In the genomic region with DNA sequence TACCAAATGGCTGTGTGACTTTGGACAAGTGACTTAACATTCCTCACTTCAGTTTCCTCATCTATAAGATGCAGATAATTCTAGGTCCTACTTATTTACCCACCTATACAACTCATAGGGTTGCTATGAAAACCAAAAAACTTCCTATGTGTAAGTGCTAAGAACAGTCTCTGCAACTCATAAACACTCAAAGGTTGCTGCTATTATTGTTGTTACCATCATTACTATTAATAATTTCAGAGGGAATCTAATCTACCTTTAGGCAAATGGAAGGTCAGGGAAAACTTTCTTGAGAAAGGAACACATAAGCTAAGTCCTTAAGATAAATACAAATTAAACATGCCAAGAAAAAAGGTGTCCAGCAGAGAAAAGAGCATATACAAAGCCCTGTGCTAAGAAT, we compare ENCODE assay signal across 25 cellular contexts. TPM values are rescaled to one million over a fixed set of nuclear protein-coding genes. Genes with fewer than 3 reads are reported as not detected.
DNase-seq lines count a peak whose midpoint lies in the region; ATAC-seq, FAIRE-seq and TF ChIP-seq lines count a peak whose summit lies in the region.
"Had no signal": no experiment of that assay in that cellular context is flagged by ENCODE, and none has a peak within 500 bp of the region (broad histone marks: within the 10 kb centered on the region; RNA-seq: fewer than 3 reads in every experiment).

No MANE protein-coding gene starts in this region.

- H3K36me3 Mint-ChIP-seq in activated T-cell treated with anti-CD3 and anti-CD28 coated beads, Interleukin-2, amount 50 U/mL, for 72 hours (ENCODE audit: insufficient read depth in 2 of 2) = peaks cover 0 to 3% of the 10 kb centered on the region in 2 donors
- no peaks in the 10 kb centered on the region for H3K36me3 Mint-ChIP-seq in astrocyte (ENCODE audit: low read depth, unreplicated experiment)
- peaks cover 21% of the 10 kb centered on the region for H3K36me3 Mint-ChIP-seq in memory B cell

- H4K20me1 ChIP-seq in astrocyte (ENCODE audit: insufficient read depth, low read length) = peaks cover 59% of the 10 kb centered on the region

- ATAC-seq in activated T-cell treated with anti-CD3 and anti-CD28 coated beads, Interleukin-2, amount 50 U/mL, for 72 hours (replicated peaks in 1 of 2) = no peak
- ATAC-seq in memory B cell (ENCODE audit: low read depth) (no peak), GM18861 (IDR thresholded peaks at IDR 0.05; ENCODE audit: unreplicated experiment) (no peak), GM18502 (IDR thresholded peaks at IDR 0.05; ENCODE audit: poor library complexity, unreplicated experiment) (no peak), HG02763 (IDR thresholded peaks at IDR 0.05; ENCODE audit: unreplicated experiment) (no peak)
- ATAC-seq: HepG2, K562, Panc1, SK-N-SH treated with all-trans-retinoic acid at 6 μM for 48 hours had no signal

- H3K4me1 Mint-ChIP-seq in activated T-cell treated with anti-CD3 and anti-CD28 coated beads, Interleukin-2, amount 50 U/mL, for 72 hours (ENCODE audit: low read depth) = peaks cover 56% of the 10 kb centered on the region
- H3K4me1 Mint-ChIP-seq in astrocyte (ENCODE audit: low read depth, unreplicated experiment) (peaks cover 23% of the 10 kb centered on the region), memory B cell (peaks cover 50% of the 10 kb centered on the region)

- no peak overlapping the region for H3K4me3 Mint-ChIP-seq in activated T-cell treated with anti-CD3 and anti-CD28 coated beads, Interleukin-2, amount 50 U/mL, for 72 hours
- H3K4me3 Mint-ChIP-seq in astrocyte (ENCODE audit: unreplicated experiment) = peak overlapping the region; percentile 3
- H3K4me3 Mint-ChIP-seq in memory B cell = no peak overlapping the region
- H3K4me3 Mint-ChIP-seq: H9 had no signal

- no peaks in the 10 kb centered on the region for H3K9me3 Mint-ChIP-seq in activated T-cell treated with anti-CD3 and anti-CD28 coated beads, Interleukin-2, amount 50 U/mL, for 72 hours
- H3K9me3 Mint-ChIP-seq in astrocyte (ENCODE audit: unreplicated experiment) (no peaks in the 10 kb centered on the region), memory B cell (no peaks in the 10 kb centered on the region)
- H3K9me3 Mint-ChIP-seq: H9 had no signal

- H3K27me3 ChIP-seq in astrocyte (ENCODE audit: insufficient read depth, low read length) = no peaks in the 10 kb centered on the region
- H3K27me3 ChIP-seq: MG63 had no signal

- no peaks in the 10 kb centered on the region for H3K36me3 ChIP-seq in astrocyte (ENCODE audit: insufficient read depth, low read length)
- H3K36me3 ChIP-seq: MG63 had no signal

- no peak overlapping the region for H3K27ac ChIP-seq in astrocyte (ENCODE audit: low read depth, low read length)
- peak overlapping the region; percentile 87 for H3K27ac ChIP-seq in temporal lobe (ENCODE audit: low read depth, low read length)
- H3K27ac ChIP-seq: HL-60 had no signal

- H3K4me1 ChIP-seq in astrocyte (ENCODE audit: insufficient read depth, low read length) = no peaks in the 10 kb centered on the region

- DNase-seq in activated T-cell treated with anti-CD3 and anti-CD28 coated beads, Interleukin-2, amount 50 U/mL, for 72 hours = no peak
- no peak for DNase-seq in activated T-cell treated with anti-CD3 and anti-CD28 coated beads, Interleukin-2, amount 50 U/mL, for 1 hour
- no peak for DNase-seq in astrocyte (ENCODE audit: low read depth)
- no peak for DNase-seq in memory B cell (ENCODE audit: low spot score in 2 of 2)
- DNase-seq: 8988T, AML-193, EL, GF-D8, GM23248, H9, MG63, NCI-H1417, NCI-H187 treated with DMSO at 0.1 percent for 48 hours, NCI-H2107, NCI-H510A, NCI-H82 had no signal

- no peak for TF ChIP-seq CTCF in astrocyte (IDR thresholded peaks at IDR 0.05; ENCODE audit: insufficient read depth, low read depth, low read length)

- H3K4me3 ChIP-seq in astrocyte (ENCODE audit: insufficient read depth, low read depth, low read length) = no peak overlapping the region
- H3K4me3 ChIP-seq: K562, MG63 had no signal

- no peaks in the 10 kb centered on the region for H3K27me3 Mint-ChIP-seq in activated T-cell treated with anti-CD3 and anti-CD28 coated beads, Interleukin-2, amount 50 U/mL, for 72 hours (ENCODE audit: low read depth)
- no peaks in the 10 kb centered on the region for H3K27me3 Mint-ChIP-seq in astrocyte (ENCODE audit: low read depth, unreplicated experiment)
- no peaks in the 10 kb centered on the region for H3K27me3 Mint-ChIP-seq in memory B cell

- H3K4me2 ChIP-seq in astrocyte (ENCODE audit: low read length) = no peak overlapping the region

- no peak for FAIRE-seq in astrocyte (lab: Jason Lieb, UNC)
- FAIRE-seq: HepG2, K562 had no signal

- no peak overlapping the region for H2AFZ ChIP-seq in astrocyte (ENCODE audit: low read depth, low read length)
- H2AFZ ChIP-seq: GM23248 had no signal

- peaks cover 24% of the 10 kb centered on the region for H3K79me2 ChIP-seq in astrocyte (ENCODE audit: insufficient read depth, low read length)

- H3K27ac Mint-ChIP-seq in activated T-cell treated with anti-CD3 and anti-CD28 coated beads, Interleukin-2, amount 50 U/mL, for 72 hours = peak overlapping the region; percentile 49
- H3K27ac Mint-ChIP-seq in astrocyte (ENCODE audit: unreplicated experiment) (no peak overlapping the region), memory B cell (peak overlapping the region; percentile 21)

- H3K9ac ChIP-seq in astrocyte (ENCODE audit: low read length) = no peak overlapping the region
- H3K9ac ChIP-seq: GM23248 had no signal

- no peaks in the 10 kb centered on the region for H3K9me3 ChIP-seq in astrocyte (ENCODE audit: insufficient read depth, low read depth, low read length)
- H3K9me3 ChIP-seq: MG63 had no signal

RNA-seq across cellular contexts. Expression of a gene that starts 40.5 kb away (rescaled TPM):
- 10 to 100 TPM; 21.4 to 26.3 TPM for total RNA-seq in activated T-cell treated with anti-CD3 and anti-CD28 coated beads, Interleukin-2, amount 50 U/mL, for 72 hours
- total RNA-seq in astrocyte = 31.8 and 34.4 TPM in 2 replicates
- 21.6 TPM for total RNA-seq in temporal lobe
